ENCODE assay signal across 2 cellular contexts in genomic region chr6:99608059-99608885, GRCh38.
A peak's percentile ranks its signal among the peaks of the same experiment; 100 is the strongest.
TF ChIP-seq lines count a peak whose summit lies in the region.

No MANE protein-coding gene starts in this region.

TF ChIP-seq in IMR-90, 13 proteins besides CTCF, POLR2A, EP300 and RAD21:
- TF ChIP-seq MAZ (IDR thresholded peaks at IDR 0.05; ENCODE audit: borderline replicate concordance, low read depth, low read length): no peak
- TF ChIP-seq FOS (IDR thresholded peaks at IDR 0.05; ENCODE audit: low read depth, low read length): no peak
- TF ChIP-seq RCOR1 (IDR thresholded peaks at IDR 0.05; ENCODE audit: insufficient replicate concordance, low read length): no peak
- TF ChIP-seq NFE2L2 (IDR thresholded peaks at IDR 0.05; ENCODE audit: low read depth, low read length): no peak
- TF ChIP-seq CHD1 (IDR thresholded peaks at IDR 0.05; ENCODE audit: low read depth, low read length): no peak
- no peak for TF ChIP-seq RFX5 (IDR thresholded peaks at IDR 0.05; ENCODE audit: low read depth, low read length)
- no peak for TF ChIP-seq ELK1 (IDR thresholded peaks at IDR 0.05; ENCODE audit: borderline replicate concordance, low read depth, low read length)
- TF ChIP-seq BHLHE40 (IDR thresholded peaks at IDR 0.05; ENCODE audit: low read depth, low read length): no peak
- TF ChIP-seq USF2 (IDR thresholded peaks at IDR 0.05; ENCODE audit: low read depth, low read length): no peak

TF ChIP-seq in H1, 55 proteins besides CTCF, POLR2A, EP300 and RAD21:
- no peak for TF ChIP-seq BCL11A (IDR thresholded peaks at IDR 0.05; ENCODE audit: low read depth in 2 of 2, low read length in 2 of 2)
- peak; percentile 66 for TF ChIP-seq CTBP2 (IDR thresholded peaks at IDR 0.05; ENCODE audit: borderline replicate concordance, insufficient read depth, insufficient read length, low read length)
- TF ChIP-seq ZNF274 (IDR thresholded peaks at IDR 0.05; ENCODE audit: borderline replicate concordance, extremely low read depth, low read length): no peak
- TF ChIP-seq, protein P1, sequence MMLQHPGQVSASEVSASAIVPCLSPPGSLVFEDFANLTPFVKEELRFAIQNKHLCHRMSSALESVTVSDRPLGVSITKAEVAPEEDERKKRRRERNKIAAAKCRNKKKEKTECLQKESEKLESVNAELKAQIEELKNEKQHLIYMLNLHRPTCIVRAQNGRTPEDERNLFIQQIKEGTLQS (IDR thresholded peaks at IDR 0.05; ENCODE audit: insufficient read depth, low read depth, low read length): no peak
- TF ChIP-seq TAF1 (IDR thresholded peaks at IDR 0.05; ENCODE audit: low read depth, low read length): no peak
- no peak for TF ChIP-seq FOSL1 (IDR thresholded peaks at IDR 0.05; ENCODE audit: insufficient read depth, low read depth, low read length)
- peak; percentile 49 for TF ChIP-seq EZH2 (IDR thresholded peaks at IDR 0.05; ENCODE audit: low read depth, low read length, severe bottlenecking)
- peak; percentile 80 for TF ChIP-seq SUZ12 (IDR thresholded peaks at IDR 0.05; ENCODE audit: low read length)
- TF ChIP-seq KDM5A (IDR thresholded peaks at IDR 0.05; ENCODE audit: low read length): no peak
- no peak for TF ChIP-seq GTF2F1 (IDR thresholded peaks at IDR 0.05; ENCODE audit: borderline replicate concordance, low read depth, low read length)
- TF ChIP-seq BACH1 (IDR thresholded peaks at IDR 0.05; ENCODE audit: low read length): no peak
- TF ChIP-seq ATF2 (IDR thresholded peaks at IDR 0.05; ENCODE audit: low read length): no peak
- TF ChIP-seq CBX5 (IDR thresholded peaks at IDR 0.05; ENCODE audit: low read depth, low read length): no peak
- no peak for TF ChIP-seq RXRA (IDR thresholded peaks at IDR 0.05; ENCODE audit: insufficient read depth, low read depth, low read length)
- TF ChIP-seq RNF2 (IDR thresholded peaks at IDR 0.05; ENCODE audit: borderline replicate concordance, low read depth, low read length, missing control alignments, poor library complexity, severe bottlenecking): peak; percentile 81
- no peak for TF ChIP-seq SP1 (IDR thresholded peaks at IDR 0.05; ENCODE audit: low read depth, low read length)
